16 cellular contexts compared by ENCODE assay signal in the genomic region with DNA sequence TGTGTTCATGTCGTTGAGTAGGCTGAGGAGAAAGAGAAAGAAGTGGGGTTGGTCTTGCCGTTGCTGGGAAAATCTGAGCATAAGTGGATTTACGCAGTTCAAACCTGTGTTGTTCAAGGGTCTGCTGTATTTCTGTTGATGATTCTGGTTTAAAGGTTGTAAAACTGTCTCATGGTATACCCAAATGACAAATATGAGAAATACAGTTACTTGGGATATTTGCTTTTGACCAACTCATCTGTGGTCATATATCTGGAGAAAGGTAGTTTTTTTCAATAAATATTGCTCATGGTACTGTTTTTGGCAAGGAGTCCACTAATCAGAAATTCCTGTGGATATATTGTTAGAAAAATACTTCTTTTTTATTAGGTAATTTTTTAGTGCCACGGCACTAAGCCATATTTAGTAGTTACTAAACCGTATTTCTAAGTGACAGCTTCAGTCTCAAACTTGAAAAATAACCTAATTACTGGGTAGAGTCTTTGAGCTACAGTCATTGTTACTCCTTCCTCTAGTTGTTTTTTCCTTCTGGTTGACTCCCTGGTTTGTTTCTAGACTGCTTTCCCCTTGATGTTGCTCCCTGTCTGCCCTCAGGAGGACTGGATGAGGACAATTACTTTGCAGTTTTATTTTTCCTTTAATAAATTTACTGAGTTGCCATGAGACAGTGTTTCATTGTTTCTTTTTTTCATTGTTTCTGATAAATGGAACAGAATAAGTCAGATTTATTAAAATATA. TPM values are rescaled to one million over a fixed set of nuclear protein-coding genes. Genes with fewer than 3 reads are reported as not detected.
A peak's percentile ranks its signal among the peaks of the same experiment; 100 is the strongest.
DNase-seq lines count a peak whose midpoint lies in the region; ATAC-seq and TF ChIP-seq lines count a peak whose summit lies in the region.
"Had no signal": no experiment of that assay in that cellular context is flagged by ENCODE, and none has a peak within 500 bp of the region (broad histone marks: within the 10 kb centered on the region; RNA-seq: fewer than 3 reads in every experiment).

No MANE protein-coding gene starts in this region.

- ATAC-seq in GM21447 (IDR thresholded peaks at IDR 0.05; ENCODE audit: unreplicated experiment) (no peak), GM21528 (IDR thresholded peaks at IDR 0.05; ENCODE audit: low FRiP score, unreplicated experiment) (no peak)
- ATAC-seq: A549 had no signal

- H3K4me3 Mint-ChIP-seq in activated naive CD4-positive, alpha-beta T cell treated with anti-CD3 and anti-CD28 coated beads, Interleukin-2, amount 50 U/mL, for 24 hours, result no peak overlapping the region
- no peak overlapping the region for H3K4me3 Mint-ChIP-seq in neural crest cell
- no peak overlapping the region for H3K4me3 Mint-ChIP-seq in MCF 10A (ENCODE audit: unreplicated experiment)
- H3K4me3 Mint-ChIP-seq: CD4-positive, CD25-positive, alpha-beta regulatory T cell had no signal

- TF ChIP-seq CTCF in neural crest cell (conservative IDR thresholded peaks at IDR 0.05), result no peak
- TF ChIP-seq CTCF in MCF 10A (IDR thresholded peaks at IDR 0.05; ENCODE audit: unreplicated experiment), result no peak

- BruUV-seq in MCF 10A (replicated peaks; lab: Mats Ljungman, UMichigan), result no TSS peak

- no peak for DNase-seq in activated naive CD4-positive, alpha-beta T cell treated with Interleukin-2 at 50 U/mL for 16 hours
- no peak for DNase-seq in HEK293T (ENCODE audit: extremely low spot score)
- peak; percentile 60 for DNase-seq in dermis blood vessel endothelial cell
- DNase-seq in neural crest cell (ENCODE audit: low read depth, low spot score), result no peak
- no peak for DNase-seq in MCF 10A (ENCODE audit: unreplicated experiment)
- DNase-seq: CD4-positive, CD25-positive, alpha-beta regulatory T cell; DMS79 treated with DMSO at 0.1 percent for 48 hours; GM23248; MM.1S; NCI-H1105; NCI-H187; NCI-H748 treated with DMSO at 0.1 percent for 48 hours had no signal

- H3K36me3 Mint-ChIP-seq in activated naive CD4-positive, alpha-beta T cell treated with anti-CD3 and anti-CD28 coated beads, Interleukin-2, amount 50 U/mL, for 24 hours, result peaks cover 8% of the 10 kb centered on the region
- peaks cover 15% of the 10 kb centered on the region for H3K36me3 Mint-ChIP-seq in neural crest cell (ENCODE audit: low read depth)
- H3K36me3 Mint-ChIP-seq in MCF 10A (ENCODE audit: insufficient read depth, unreplicated experiment), result peaks cover 63% of the 10 kb centered on the region

- no peaks in the 10 kb centered on the region for H3K27me3 Mint-ChIP-seq in activated naive CD4-positive, alpha-beta T cell treated with anti-CD3 and anti-CD28 coated beads, Interleukin-2, amount 50 U/mL, for 24 hours
- H3K27me3 Mint-ChIP-seq in neural crest cell (ENCODE audit: low read depth), result no peaks in the 10 kb centered on the region
- no peaks in the 10 kb centered on the region for H3K27me3 Mint-ChIP-seq in MCF 10A (ENCODE audit: insufficient read depth, unreplicated experiment)
- H3K27me3 Mint-ChIP-seq: CD4-positive, CD25-positive, alpha-beta regulatory T cell had no signal

- H3K9me3 Mint-ChIP-seq in activated naive CD4-positive, alpha-beta T cell treated with anti-CD3 and anti-CD28 coated beads, Interleukin-2, amount 50 U/mL, for 24 hours, result no peaks in the 10 kb centered on the region
- H3K9me3 Mint-ChIP-seq in neural crest cell (no peaks in the 10 kb centered on the region), MCF 10A (ENCODE audit: unreplicated experiment) (no peaks in the 10 kb centered on the region)
- H3K9me3 Mint-ChIP-seq: CD4-positive, CD25-positive, alpha-beta regulatory T cell had no signal

- CTCF ChIA-PET in HEK293T (lab: Yijun Ruan, JAX), result interaction anchor here (0.5 kb wide), 1 partner anchor 73 kb away, joined by 4 read pairs; no protein-coding TSS in a partner anchor
- CTCF ChIA-PET in MCF 10A (lab: Yijun Ruan, JAX), result interaction anchor here (0.7 kb wide), 1 partner anchor 52 kb away, joined by 3 read pairs; no protein-coding TSS in a partner anchor

- intact Hi-C loops in MCF 10A (cut with micrococcal nuclease), result no loop called here

- peak overlapping the region; percentile 63 for H3K27ac Mint-ChIP-seq in activated naive CD4-positive, alpha-beta T cell treated with anti-CD3 and anti-CD28 coated beads, Interleukin-2, amount 50 U/mL, for 24 hours
- H3K27ac Mint-ChIP-seq in neural crest cell (ENCODE audit: unreplicated experiment) (peak overlapping the region; percentile 70), MCF 10A (ENCODE audit: low read depth, unreplicated experiment) (no peak overlapping the region)

- POLR2A ChIA-PET in HEK293T (lab: Yijun Ruan, JAX), result no interaction called here
- POLR2A ChIA-PET in MCF 10A (lab: Yijun Ruan, JAX), result interaction anchor here (0.6 kb wide), 2 partner anchors 9 kb away, joined by 3 to 4 read pairs; no protein-coding TSS in a partner anchor

- H3K4me1 Mint-ChIP-seq in activated naive CD4-positive, alpha-beta T cell treated with anti-CD3 and anti-CD28 coated beads, Interleukin-2, amount 50 U/mL, for 24 hours, result peaks cover 11% of the 10 kb centered on the region
- H3K4me1 Mint-ChIP-seq in neural crest cell (no peaks in the 10 kb centered on the region), MCF 10A (ENCODE audit: insufficient read depth, unreplicated experiment) (no peaks in the 10 kb centered on the region)

TF ChIP-seq in HEK293T, 16 proteins besides CTCF, POLR2A, EP300 and RAD21:
- no peak for TF ChIP-seq FOXA1 (IDR thresholded peaks at IDR 0.05)
- no peak for TF ChIP-seq FOXM1 (IDR thresholded peaks at IDR 0.05; ENCODE audit: borderline replicate concordance)
- TF ChIP-seq, protein P1, sequence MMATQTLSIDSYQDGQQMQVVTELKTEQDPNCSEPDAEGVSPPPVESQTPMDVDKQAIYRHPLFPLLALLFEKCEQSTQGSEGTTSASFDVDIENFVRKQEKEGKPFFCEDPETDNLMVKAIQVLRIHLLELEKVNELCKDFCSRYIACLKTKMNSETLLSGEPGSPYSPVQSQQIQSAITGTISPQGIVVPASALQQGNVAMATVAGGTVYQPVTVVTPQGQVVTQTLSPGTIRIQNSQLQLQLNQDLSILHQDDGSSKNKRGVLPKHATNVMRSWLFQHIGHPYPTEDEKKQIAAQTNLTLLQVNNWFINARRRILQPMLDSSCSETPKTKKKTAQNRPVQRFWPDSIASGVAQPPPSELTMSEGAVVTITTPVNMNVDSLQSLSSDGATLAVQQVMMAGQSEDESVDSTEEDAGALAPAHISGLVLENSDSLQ (IDR thresholded peaks at IDR 0.05), result peak; percentile 39; the same call in 1 of the 2 replicates

RNA-seq across cellular contexts. Expression of gene MOB4, which starts 31.5 kb away (rescaled TPM):
- total RNA-seq in dermis blood vessel endothelial cell (32.3 and 39.5 TPM in 2 replicates), neural crest cell (28.0 and 32.2 TPM in 2 replicates), MCF 10A (2022) (15.6 and 20.5 TPM in 2 replicates)

RNA-seq across cellular contexts. Expression of gene HSPE1, which starts 47.2 kb away (rescaled TPM):
- total RNA-seq in dermis blood vessel endothelial cell, result 86.8 and 115 TPM in 2 replicates
- 186 and 203 TPM in 2 replicates for total RNA-seq in neural crest cell
- total RNA-seq in MCF 10A (2022), result 80.0 and 95.2 TPM in 2 replicates

RNA-seq across cellular contexts. Expression of gene HSPD1, which starts 47.7 kb away (rescaled TPM):
- 155 and 307 TPM in 2 replicates for total RNA-seq in dermis blood vessel endothelial cell
- total RNA-seq in neural crest cell, result 563 and 569 TPM in 2 replicates
- 681 and 693 TPM in 2 replicates for total RNA-seq in MCF 10A (2022)
